Comparison of ENCODE assay signal across 24 cellular contexts in genomic region chr17:41728056-41728455, GRCh38. TPM values are rescaled to one million over a fixed set of nuclear protein-coding genes. Genes with fewer than 3 reads are reported as not detected.
DNase-seq lines count a peak whose midpoint lies in the region; ATAC-seq, FAIRE-seq and TF ChIP-seq lines count a peak whose summit lies in the region.
"Had no signal": no experiment of that assay in that cellular context is flagged by ENCODE, and none has a peak within 500 bp of the region (broad histone marks: within the 10 kb centered on the region; RNA-seq: fewer than 3 reads in every experiment).

No MANE protein-coding gene starts in this region.

- H3K4me3 ChIP-seq in BLaER1 (peak overlapping the region; percentile 60), OCI-LY7 (ENCODE audit: low read depth, low read length, poor library complexity, severe bottlenecking) (no peak overlapping the region)
- H3K4me3 ChIP-seq in BLaER1 treated with 17β-estradiol and CSF1 and Interleukin-3, amounts not matched to agents 10 nM and 100 nM: peak overlapping the region in 7 of 10 experiments; percentile 36 to 59 (median 53); a peak in 14 of 20 replicates
- H3K4me3 ChIP-seq: PC-9, SJSA1 had no signal

- H3K4me1 ChIP-seq in BLaER1 (peaks cover 58% of the 10 kb centered on the region), OCI-LY7 (ENCODE audit: insufficient read depth, low read length, poor library complexity, severe bottlenecking) (peaks cover 7% of the 10 kb centered on the region)
- H3K4me1 ChIP-seq in BLaER1 treated with 17β-estradiol and CSF1 and Interleukin-3, amounts not matched to agents 10 nM and 100 nM: peaks cover 24 to 59% (median 46%) of the 10 kb centered on the region in 10 experiments
- H3K4me1 ChIP-seq: SJSA1 had no signal

- peaks cover 26% of the 10 kb centered on the region for H3K27me3 ChIP-seq in BLaER1
- H3K27me3 ChIP-seq in BLaER1 treated with 17β-estradiol and CSF1 and Interleukin-3, amounts not matched to agents 10 nM and 100 nM: peaks cover 15 to 28% (median 24%) of the 10 kb centered on the region in 11 experiments

- H3K9me2 ChIP-seq in OCI-LY7 (ENCODE audit: insufficient read depth, low read length): no peaks in the 10 kb centered on the region

- BruUV-seq in OCI-LY7 (replicated peaks; lab: Mats Ljungman, UMichigan): no TSS peak

- H3K79me2 ChIP-seq in OCI-LY7 (ENCODE audit: insufficient read depth, low read depth, low read length): no peaks in the 10 kb centered on the region

- H3K9ac ChIP-seq in BLaER1: peak overlapping the region; percentile 83
- H3K9ac ChIP-seq in BLaER1 treated with 17β-estradiol and CSF1 and Interleukin-3, amounts not matched to agents 10 nM and 100 nM: peak overlapping the region in 10 of 11 experiments; percentile 31 to 83 (median 75); a peak in 18 of 22 replicates
- H3K9ac ChIP-seq: KMS-11 had no signal

- H3K9me3 ChIP-seq in BLaER1: no peaks in the 10 kb centered on the region
- no peaks in the 10 kb centered on the region for H3K9me3 ChIP-seq in BLaER1 treated with 17β-estradiol and CSF1 and Interleukin-3, amounts not matched to agents 10 nM and 100 nM (replicated peaks in 1 of 11)
- no peaks in the 10 kb centered on the region for H3K9me3 ChIP-seq in OCI-LY7 (ENCODE audit: low read length)
- H3K9me3 ChIP-seq: SJSA1 had no signal

- POLR2A ChIA-PET in OCI-LY7 (lab: Charles Lee): interaction anchor here (0.7 kb wide), 1 partner anchor 87 kb away, joined by 3 read pairs; no protein-coding TSS in a partner anchor

- H3K27ac ChIP-seq in BLaER1: peak overlapping the region; percentile 95
- H3K27ac ChIP-seq in BLaER1 treated with 17β-estradiol and CSF1 and Interleukin-3, amounts not matched to agents 10 nM and 100 nM: peak overlapping the region in 10 of 11 experiments; percentile 27 to 91 (median 80); a peak in 19 of 22 replicates
- H3K27ac ChIP-seq in OCI-LY7 (ENCODE audit: low read depth, low read length, poor library complexity, severe bottlenecking): no peak overlapping the region
- H3K27ac ChIP-seq: KMS-11, PC-9, SJSA1 had no signal

- DNase-seq in OCI-LY7 (ENCODE audit: low spot score) (peak; percentile 40), islet precursor cell (peak; percentile 55), frontal cortex (ENCODE audit: low spot score in 2 of 2) (no peak)
- DNase-seq: DMS153, DND-41, IMR-90, NCI-H1092, NCI-H1417 treated with DMSO at 0.1 percent for 48 hours, NCI-H2029, NCI-H524, NCI-H748 treated with DMSO at 0.1 percent for 48 hours, PC-9, Right ventricle myocardium superior had no signal

- CTCF ChIA-PET in OCI-LY7 (lab: Charles Lee; ENCODE audit: unreplicated experiment): no interaction called here

- H2AFZ ChIP-seq in OCI-LY7 (ENCODE audit: low read length): no peak overlapping the region
- H2AFZ ChIP-seq: PC-9 had no signal

- ATAC-seq in GM18909 (IDR thresholded peaks at IDR 0.05; ENCODE audit: poor library complexity, unreplicated experiment): no peak
- no peak for ATAC-seq in HG02870 (IDR thresholded peaks at IDR 0.05; ENCODE audit: unreplicated experiment)

- H4K20me1 ChIP-seq in BLaER1: no peaks in the 10 kb centered on the region
- H4K20me1 ChIP-seq in BLaER1 treated with 17β-estradiol and CSF1 and Interleukin-3, amounts not matched to agents 10 nM and 100 nM: peaks cover 0 to 6% (median 0%) of the 10 kb centered on the region in 11 experiments; a peak in 1 of 22 replicates
- H4K20me1 ChIP-seq in OCI-LY7 (ENCODE audit: insufficient read depth, low read length): no peaks in the 10 kb centered on the region

- FAIRE-seq in frontal cortex (lab: Jason Lieb, UNC): no peak
- FAIRE-seq: H54 had no signal

- H3K4me2 ChIP-seq in BLaER1 (peak overlapping the region; percentile 95), OCI-LY7 (ENCODE audit: low read length) (no peak overlapping the region)
- peak overlapping the region; percentile 62 to 99 (median 90) for H3K4me2 ChIP-seq in BLaER1 treated with 17β-estradiol and CSF1 and Interleukin-3, amounts not matched to agents 10 nM and 100 nM
- H3K4me2 ChIP-seq: KMS-11, PC-9 had no signal

- intact Hi-C loops in OCI-LY7 (cut with micrococcal nuclease; ENCODE audit: unreplicated experiment): no loop called here

- peaks cover 21% of the 10 kb centered on the region; the same call in 1 of the 2 replicates for H3K36me3 ChIP-seq in BLaER1
- H3K36me3 ChIP-seq in BLaER1 treated with 17β-estradiol and CSF1 and Interleukin-3, amounts not matched to agents 10 nM and 100 nM: peaks cover 0 to 7% (median 0%) of the 10 kb centered on the region in 11 experiments; a peak in 1 of 22 replicates
- H3K36me3 ChIP-seq in OCI-LY7 (ENCODE audit: insufficient read depth, low read length): no peaks in the 10 kb centered on the region
- H3K36me3 ChIP-seq: SJSA1 had no signal

- TF ChIP-seq CTCF in OCI-LY7 (conservative IDR thresholded peaks at IDR 0.05; ENCODE audit: low read length): no peak

RNA-seq across cellular contexts. Expression of gene HAP1, which starts 6.4 kb away (rescaled TPM):
- 0.10 and 0.19 TPM in 2 replicates for total RNA-seq in OCI-LY7 (2014; rRNA removed; shearing (Covaris generic))
- total RNA-seq in OCI-LY7 (2022) (0.22 and 0.55 TPM in 2 replicates), frontal cortex (under 0.01 TPM)
- total RNA-seq: Right ventricle myocardium superior, RPMI7951, SJSA1 had no signal

RNA-seq across cellular contexts. Expression of gene GAST, which starts 15.9 kb away (rescaled TPM):
- total RNA-seq in OCI-LY7 (2014; rRNA removed; shearing (Covaris generic)): not detected in 2 replicates
- total RNA-seq in OCI-LY7 (2022) (not detected in 2 replicates), frontal cortex (not detected)
- total RNA-seq: A673; B cell; IMR-90; Right ventricle myocardium superior; RPMI7951; SJSA1; T-helper 2 cell treated with Interferon-gamma antibody and Interleukin-4, amounts not matched to agents 100 ng/mL and 5 ng/mL, for 36 hours had no signal

RNA-seq across cellular contexts. Expression of gene EIF1, which starts 39.4 kb away (rescaled TPM):
- 123 and 145 TPM in 2 replicates for total RNA-seq in OCI-LY7 (2014; rRNA removed; shearing (Covaris generic))
- total RNA-seq in OCI-LY7 (2022) (659 and 705 TPM in 2 replicates), frontal cortex (70.1 TPM)

RNA-seq across cellular contexts. Expression of gene JUP, which starts 58.5 kb away (rescaled TPM):
- 29.9 and 40.5 TPM in 2 replicates for total RNA-seq in OCI-LY7 (2014; rRNA removed; shearing (Covaris generic))
- 62.0 and 69.3 TPM in 2 replicates for total RNA-seq in OCI-LY7 (2022)
- total RNA-seq in frontal cortex: 33.8 TPM

Comparison
In these comparisons a context has a peak if more than half of its experiments do, and no peak if none do; other contexts are left out.
1. DNase-seq: peak in OCI-LY7 (single experiment) and islet precursor cell (single experiment); none in frontal cortex (0 of 2).